In genomic region chr11:13098067-13098466, GRCh38 we compare ENCODE assay signal across 10 cellular contexts.
DNase-seq lines count a peak whose midpoint lies in the region; ATAC-seq and TF ChIP-seq lines count a peak whose summit lies in the region.
"Had no signal": no experiment of that assay in that cellular context is flagged by ENCODE, and none has a peak within 500 bp of the region (broad histone marks: within the 10 kb centered on the region; RNA-seq: fewer than 3 reads in every experiment).

No MANE protein-coding gene starts in this region.

- peak in 11 of 14 donors; percentile 6 to 63 (median 47) for DNase-seq in C1 segment of cervical spinal cord (lab: John Stamatoyannopoulos, UW)
- DNase-seq in NCI-H1048 (lab: John Stamatoyannopoulos, UW): peak; percentile 67
- no peak for DNase-seq in WTC11 (ENCODE audit: low spot score)
- DNase-seq in left lung: peak in 1 of 2 donors; percentile 42
- no peak for DNase-seq in mesenteric fat pad (ENCODE audit: low spot score)
- no peak for DNase-seq in iPS-NIHi7 (ENCODE audit: extremely low spot score)
- no peak for DNase-seq in CD4-positive, alpha-beta T cell
- DNase-seq in Right ventricle myocardium inferior (ENCODE audit: missing footprints): no peak
- DNase-seq: T-helper 17 cell had no signal

- no peaks in the 10 kb centered on the region for H3K36me3 ChIP-seq in left lung

- TF ChIP-seq CTCF in WTC11 (IDR thresholded peaks at IDR 0.05): no peak
- no peak for TF ChIP-seq CTCF in left lung (IDR thresholded peaks at IDR 0.05)
- no peak for TF ChIP-seq CTCF in CD4-positive, alpha-beta T cell (IDR thresholded peaks at IDR 0.05)

- no peaks in the 10 kb centered on the region for H3K9me3 ChIP-seq in left lung
- no peaks in the 10 kb centered on the region for H3K9me3 ChIP-seq in CD4-positive, alpha-beta T cell (ENCODE audit: control insufficient read depth, low read length)

- POLR2A ChIA-PET in WTC11 (lab: Charles Lee): no interaction called here
- POLR2A ChIA-PET in CD4-positive, alpha-beta T cell (lab: Charles Lee): no interaction called here

- no peak overlapping the region for H3K27ac ChIP-seq in left lung
- H3K27ac ChIP-seq in CD4-positive, alpha-beta T cell (ENCODE audit: low read depth, low read length): no peak overlapping the region

- H3K27ac Mint-ChIP-seq in WTC11: no peak overlapping the region
- no peak overlapping the region for H3K27ac Mint-ChIP-seq in CD4-positive, alpha-beta T cell
- H3K27ac Mint-ChIP-seq: stimulated activated effector memory CD8-positive, alpha-beta T cell treated with anti-CD3 and anti-CD28 coated beads, Interleukin-12 subunit alpha, Interleukin-12 subunit beta, amount 100 ng/mL, for 72 hours; T-helper 17 cell had no signal

- no peaks in the 10 kb centered on the region; the same call in 1 of the 2 replicates for H3K9me3 Mint-ChIP-seq in WTC11
- no peaks in the 10 kb centered on the region for H3K9me3 Mint-ChIP-seq in CD4-positive, alpha-beta T cell
- H3K9me3 Mint-ChIP-seq: stimulated activated effector memory CD8-positive, alpha-beta T cell treated with anti-CD3 and anti-CD28 coated beads, Interleukin-12 subunit alpha, Interleukin-12 subunit beta, amount 100 ng/mL, for 72 hours had no signal

- H3K27me3 Mint-ChIP-seq in WTC11 (ENCODE audit: low read depth): peaks cover 34% of the 10 kb centered on the region
- peaks cover 34% of the 10 kb centered on the region for H3K27me3 Mint-ChIP-seq in CD4-positive, alpha-beta T cell

- no peak overlapping the region for H3K4me3 Mint-ChIP-seq in WTC11
- no peak overlapping the region for H3K4me3 Mint-ChIP-seq in CD4-positive, alpha-beta T cell
- H3K4me3 Mint-ChIP-seq: stimulated activated effector memory CD8-positive, alpha-beta T cell treated with anti-CD3 and anti-CD28 coated beads, Interleukin-12 subunit alpha, Interleukin-12 subunit beta, amount 100 ng/mL, for 72 hours; T-helper 17 cell had no signal

- CTCF ChIA-PET in WTC11 (lab: Charles Lee): interaction anchor here (1.1 kb wide), 2 partner anchors 134 to 184 kb away, joined by 3 read pairs; no protein-coding TSS in a partner anchor
- CTCF ChIA-PET in CD4-positive, alpha-beta T cell (lab: Charles Lee): no interaction called here

- H3K36me3 Mint-ChIP-seq in WTC11: no peaks in the 10 kb centered on the region
- no peaks in the 10 kb centered on the region for H3K36me3 Mint-ChIP-seq in CD4-positive, alpha-beta T cell (ENCODE audit: low read depth)
- H3K36me3 Mint-ChIP-seq: stimulated activated effector memory CD8-positive, alpha-beta T cell treated with anti-CD3 and anti-CD28 coated beads, Interleukin-12 subunit alpha, Interleukin-12 subunit beta, amount 100 ng/mL, for 72 hours had no signal

- ATAC-seq in WTC11 (peak; percentile 63), left lung (peak; percentile 81), Right ventricle myocardium inferior (no peak)
- no peak for ATAC-seq in CD4-positive, alpha-beta T cell (ENCODE audit: poor library complexity)
- ATAC-seq: stimulated activated effector memory CD8-positive, alpha-beta T cell treated with anti-CD3 and anti-CD28 coated beads, Interleukin-12 subunit alpha, Interleukin-12 subunit beta, amount 100 ng/mL, for 72 hours; T-helper 17 cell had no signal

- peaks cover 35% of the 10 kb centered on the region for H3K4me1 Mint-ChIP-seq in WTC11
- H3K4me1 Mint-ChIP-seq in CD4-positive, alpha-beta T cell (ENCODE audit: low read depth): no peaks in the 10 kb centered on the region
- H3K4me1 Mint-ChIP-seq: stimulated activated effector memory CD8-positive, alpha-beta T cell treated with anti-CD3 and anti-CD28 coated beads, Interleukin-12 subunit alpha, Interleukin-12 subunit beta, amount 100 ng/mL, for 72 hours; T-helper 17 cell had no signal

- no peaks in the 10 kb centered on the region for H3K27me3 ChIP-seq in left lung
- H3K27me3 ChIP-seq in CD4-positive, alpha-beta T cell (ENCODE audit: control insufficient read depth, insufficient read depth, low read length): peaks cover 3% of the 10 kb centered on the region

- no peaks in the 10 kb centered on the region for H3K4me1 ChIP-seq in left lung

- no peak overlapping the region for H3K4me3 ChIP-seq in left lung

- intact Hi-C loops in left lung (cut with DNase I): no loop called here
- intact Hi-C loops in CD4-positive, alpha-beta T cell (cut with DNase I, micrococcal nuclease): no loop called here
- intact Hi-C loops in Right ventricle myocardium inferior (cut with DNase I): no loop called here

TF ChIP-seq in WTC11, 78 proteins besides CTCF, POLR2A, EP300 and RAD21 (continues in another document):
- no peak for TF ChIP-seq FOXK1 (CRISPR knock-in tag; IDR thresholded peaks at IDR 0.05)
- TF ChIP-seq CREB1 (CRISPR knock-in tag; IDR thresholded peaks at IDR 0.05): no peak
- TF ChIP-seq ETV6 (CRISPR knock-in tag; IDR thresholded peaks at IDR 0.05): no peak
- TF ChIP-seq E2F1 (CRISPR knock-in tag; IDR thresholded peaks at IDR 0.05): no peak
- TF ChIP-seq E2F4 (CRISPR knock-in tag; IDR thresholded peaks at IDR 0.05; ENCODE audit: borderline replicate concordance, low read depth): no peak
- TF ChIP-seq STAT6 (CRISPR knock-in tag; conservative IDR thresholded peaks at IDR 0.05; ENCODE audit: low read depth): no peak
- no peak for TF ChIP-seq SOX15 (CRISPR knock-in tag; IDR thresholded peaks at IDR 0.05)
- TF ChIP-seq CBFB (CRISPR knock-in tag; IDR thresholded peaks at IDR 0.05; ENCODE audit: low read depth): no peak
- no peak for TF ChIP-seq KAT7 (CRISPR knock-in tag; IDR thresholded peaks at IDR 0.05; ENCODE audit: borderline replicate concordance)
- TF ChIP-seq PREB (CRISPR knock-in tag; IDR thresholded peaks at IDR 0.05; ENCODE audit: borderline replicate concordance): no peak
- no peak for TF ChIP-seq TEAD1 (CRISPR knock-in tag; IDR thresholded peaks at IDR 0.05)
- no peak for TF ChIP-seq RELA (CRISPR knock-in tag; IDR thresholded peaks at IDR 0.05; ENCODE audit: borderline replicate concordance)
- no peak for TF ChIP-seq ZNF671 (CRISPR knock-in tag; IDR thresholded peaks at IDR 0.05)
- TF ChIP-seq CDX4 (CRISPR knock-in tag; IDR thresholded peaks at IDR 0.05; ENCODE audit: borderline replicate concordance): no peak

Comparison
In these comparisons a context has a peak if more than half of its experiments do, and no peak if none do; other contexts are left out.
1. DNase-seq: peak in C1 segment of cervical spinal cord (11 of 14) and NCI-H1048 (single experiment); none in WTC11 (single experiment), mesenteric fat pad (single experiment), iPS-NIHi7 (single experiment), CD4-positive, alpha-beta T cell (0 of 10) and Right ventricle myocardium inferior (single experiment).
2. ATAC-seq: peak in WTC11 (single experiment) and left lung (single experiment); none in CD4-positive, alpha-beta T cell (single experiment) and Right ventricle myocardium inferior (single experiment).